8 cellular contexts compared by ENCODE assay signal in genomic region chr2:112749755-112750559, GRCh38. TPM values are rescaled to one million over a fixed set of nuclear protein-coding genes. Genes with fewer than 3 reads are reported as not detected.
DNase-seq lines count a peak whose midpoint lies in the region; ATAC-seq and TF ChIP-seq lines count a peak whose summit lies in the region.
"Had no signal": no experiment of that assay in that cellular context is flagged by ENCODE, and none has a peak within 500 bp of the region (broad histone marks: within the 10 kb centered on the region; RNA-seq: fewer than 3 reads in every experiment).

No MANE protein-coding gene starts in this region.

- DNase-seq in NCI-H526 treated with DMSO at 0.1 percent for 48 hours (lab: John Stamatoyannopoulos, UW) (peak; percentile 19), dedifferentiated amniotic fluid mesenchymal stem cell (ENCODE audit: extremely low spot score) (peak; percentile 72), lung microvascular endothelial cell (ENCODE audit: low read depth in 2 of 2) (peak; percentile 81 to 87)
- peak; percentile 85 to 89 for DNase-seq in activated CD4-positive, alpha-beta T cell treated with anti-CD3 and anti-CD28 coated beads, Interleukin-2, amount 50 U/mL, for 48 hours
- DNase-seq in stimulated activated CD8-positive, alpha-beta memory T cell treated with anti-CD3 and anti-CD28 coated beads, Interleukin-15, amount 100 ng/mL, for 24 hours (ENCODE audit: low read depth), result peak; percentile 61

- peak; percentile 65 for ATAC-seq in HG03066 (IDR thresholded peaks at IDR 0.05; ENCODE audit: low read depth, unreplicated experiment)

- TF ChIP-seq CTCF in GM12875 (IDR thresholded peaks at IDR 0.05; ENCODE audit: borderline replicate concordance, insufficient read depth, low read depth, low read length), result peak; percentile 97

- H3K4me3 ChIP-seq in GM12875 (ENCODE audit: low read depth, low read length), result no peak overlapping the region
- H3K4me3 ChIP-seq: skin epidermis had no signal

RNA-seq across cellular contexts. Expression of gene CKAP2L, which starts 14.5 kb away (rescaled TPM):
- total RNA-seq in lung microvascular endothelial cell, result 0.60 and 2.0 TPM in 2 replicates

RNA-seq across cellular contexts. Expression of gene NT5DC4, which starts 29.1 kb away (rescaled TPM):
- total RNA-seq in lung microvascular endothelial cell, result not detected in 2 replicates

RNA-seq across cellular contexts. Expression of gene IL1A, which starts 34.3 kb away (rescaled TPM):
- under 0.01 TPM in 1 of 2 replicates, not detected in the other for total RNA-seq in lung microvascular endothelial cell

Comparison
In these comparisons a context has a peak if more than half of its experiments do, and no peak if none do; other contexts are left out.
1. DNase-seq: peak in every context shown above with its lines; median percentile 87 in activated CD4-positive, alpha-beta T cell treated with anti-CD3 and anti-CD28 coated beads, Interleukin-2, amount 50 U/mL, for 48 hours; 84 in lung microvascular endothelial cell; 72 in dedifferentiated amniotic fluid mesenchymal stem cell; 61 in stimulated activated CD8-positive, alpha-beta memory T cell treated with anti-CD3 and anti-CD28 coated beads, Interleukin-15, amount 100 ng/mL, for 24 hours; 19 in NCI-H526 treated with DMSO at 0.1 percent for 48 hours.